1 cellular context compared by ENCODE assay signal in the genomic region with DNA sequence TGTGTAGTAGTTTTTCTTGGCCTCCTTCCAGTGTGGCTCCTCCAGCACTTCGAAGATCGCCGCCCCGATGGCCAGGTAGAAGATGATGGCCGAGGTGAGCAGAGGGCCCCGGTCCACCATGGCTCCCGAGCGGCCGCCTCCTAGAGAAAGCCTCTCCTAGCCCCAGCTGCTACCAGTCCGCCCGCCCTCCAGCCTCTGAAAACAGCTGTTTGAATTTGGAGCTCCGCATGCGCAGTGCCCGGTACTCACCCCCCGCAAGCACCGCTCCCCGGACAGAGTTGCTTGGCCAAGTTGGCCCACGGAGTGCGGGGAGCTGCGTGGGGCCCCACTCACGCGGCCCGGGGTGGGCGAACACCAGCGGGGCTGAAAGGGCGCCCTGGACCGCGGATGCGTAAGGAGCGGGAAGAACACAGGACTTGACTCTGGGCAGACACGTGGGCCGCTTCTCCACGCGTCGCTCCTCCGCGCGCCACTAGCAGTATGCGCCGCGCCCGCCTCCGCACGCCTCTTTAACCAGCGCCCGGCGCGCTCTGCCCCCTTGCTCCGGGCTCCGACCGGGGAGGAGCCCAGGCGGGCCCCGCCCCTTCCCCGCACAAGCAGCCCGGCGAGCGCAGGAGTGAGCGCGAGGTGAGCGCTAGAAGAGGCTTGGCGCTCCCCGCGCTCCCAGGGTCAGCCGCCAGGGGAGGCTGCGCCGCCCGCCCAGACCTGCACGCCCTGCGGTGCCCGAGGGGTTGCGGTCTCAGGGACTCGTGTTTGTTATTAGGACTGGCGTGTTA.
TF ChIP-seq lines count a peak whose summit lies in the region.

A gene with protein sequence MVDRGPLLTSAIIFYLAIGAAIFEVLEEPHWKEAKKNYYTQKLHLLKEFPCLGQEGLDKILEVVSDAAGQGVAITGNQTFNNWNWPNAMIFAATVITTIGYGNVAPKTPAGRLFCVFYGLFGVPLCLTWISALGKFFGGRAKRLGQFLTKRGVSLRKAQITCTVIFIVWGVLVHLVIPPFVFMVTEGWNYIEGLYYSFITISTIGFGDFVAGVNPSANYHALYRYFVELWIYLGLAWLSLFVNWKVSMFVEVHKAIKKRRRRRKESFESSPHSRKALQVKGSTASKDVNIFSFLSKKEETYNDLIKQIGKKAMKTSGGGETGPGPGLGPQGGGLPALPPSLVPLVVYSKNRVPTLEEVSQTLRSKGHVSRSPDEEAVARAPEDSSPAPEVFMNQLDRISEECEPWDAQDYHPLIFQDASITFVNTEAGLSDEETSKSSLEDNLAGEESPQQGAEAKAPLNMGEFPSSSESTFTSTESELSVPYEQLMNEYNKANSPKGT (minus strand): TSS at position 484 of the 776 bp plus-strand sequence. CDS start 364 bp downstream, at position 120.

TF ChIP-seq in K562, 482 proteins besides CTCF, POLR2A, EP300 and RAD21 (continued from another document and continues in another):
- no peak for TF ChIP-seq ELK3 (CRISPR knock-in tag; IDR thresholded peaks at IDR 0.05)
- no peak for TF ChIP-seq NCOA4 (IDR thresholded peaks at IDR 0.05; ENCODE audit: partially characterized antibody)
- TF ChIP-seq BRCA1 (IDR thresholded peaks at IDR 0.05), result no peak
- no peak for TF ChIP-seq BRCA1 (CRISPR knock-in tag; IDR thresholded peaks at IDR 0.05)
- TF ChIP-seq ZNF146 (CRISPR knock-in tag; IDR thresholded peaks at IDR 0.05; ENCODE audit: unreplicated experiment), result no peak
- TF ChIP-seq, protein P1, sequence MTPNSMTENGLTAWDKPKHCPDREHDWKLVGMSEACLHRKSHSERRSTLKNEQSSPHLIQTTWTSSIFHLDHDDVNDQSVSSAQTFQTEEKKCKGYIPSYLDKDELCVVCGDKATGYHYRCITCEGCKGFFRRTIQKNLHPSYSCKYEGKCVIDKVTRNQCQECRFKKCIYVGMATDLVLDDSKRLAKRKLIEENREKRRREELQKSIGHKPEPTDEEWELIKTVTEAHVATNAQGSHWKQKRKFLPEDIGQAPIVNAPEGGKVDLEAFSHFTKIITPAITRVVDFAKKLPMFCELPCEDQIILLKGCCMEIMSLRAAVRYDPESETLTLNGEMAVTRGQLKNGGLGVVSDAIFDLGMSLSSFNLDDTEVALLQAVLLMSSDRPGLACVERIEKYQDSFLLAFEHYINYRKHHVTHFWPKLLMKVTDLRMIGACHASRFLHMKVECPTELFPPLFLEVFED (CRISPR knock-in tag; conservative IDR thresholded peaks at IDR 0.05), result no peak; the same call in 1 of the 2 replicates
- peak; percentile 78 for TF ChIP-seq PRPF4 (IDR thresholded peaks at IDR 0.05; ENCODE audit: insufficient read depth, low read depth, low read length, poor library complexity, severe bottlenecking)
- no peak for TF ChIP-seq ZNF586 (CRISPR knock-in tag; conservative IDR thresholded peaks at IDR 0.05)
- TF ChIP-seq ATF7 (IDR thresholded peaks at IDR 0.05), result peak; percentile 86
- TF ChIP-seq CREB1 (IDR thresholded peaks at IDR 0.05), result peak; percentile 94
- peak; percentile 92 for TF ChIP-seq CREB1 (CRISPR knock-in tag; IDR thresholded peaks at IDR 0.05)
- TF ChIP-seq POLR2AphosphoS5 (IDR thresholded peaks at IDR 0.05; ENCODE audit: control insufficient read depth, insufficient read depth, low read depth, low read length), result peak; percentile 68; the same call in 1 of the 2 replicates
- TF ChIP-seq GABPB1 (CRISPR knock-in tag; IDR thresholded peaks at IDR 0.05), result peak; percentile 77
- TF ChIP-seq, protein P2, sequence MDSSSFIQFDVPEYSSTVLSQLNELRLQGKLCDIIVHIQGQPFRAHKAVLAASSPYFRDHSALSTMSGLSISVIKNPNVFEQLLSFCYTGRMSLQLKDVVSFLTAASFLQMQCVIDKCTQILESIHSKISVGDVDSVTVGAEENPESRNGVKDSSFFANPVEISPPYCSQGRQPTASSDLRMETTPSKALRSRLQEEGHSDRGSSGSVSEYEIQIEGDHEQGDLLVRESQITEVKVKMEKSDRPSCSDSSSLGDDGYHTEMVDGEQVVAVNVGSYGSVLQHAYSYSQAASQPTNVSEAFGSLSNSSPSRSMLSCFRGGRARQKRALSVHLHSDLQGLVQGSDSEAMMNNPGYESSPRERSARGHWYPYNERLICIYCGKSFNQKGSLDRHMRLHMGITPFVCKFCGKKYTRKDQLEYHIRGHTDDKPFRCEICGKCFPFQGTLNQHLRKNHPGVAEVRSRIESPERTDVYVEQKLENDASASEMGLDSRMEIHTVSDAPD (CRISPR knock-in tag; IDR thresholded peaks at IDR 0.05), result no peak
- TF ChIP-seq ZNF239 (CRISPR knock-in tag; IDR thresholded peaks at IDR 0.05), result no peak
- TF ChIP-seq C11orf30 (IDR thresholded peaks at IDR 0.05; ENCODE audit: low read depth), result peak; percentile 71
- peak; percentile 37; the same call in 1 of the 2 replicates for TF ChIP-seq MYNN (IDR thresholded peaks at IDR 0.05)
- TF ChIP-seq MYNN (CRISPR knock-in tag; IDR thresholded peaks at IDR 0.05), result no peak
- peak; percentile 45; the same call in 1 of the 2 replicates for TF ChIP-seq ZBTB7A (IDR thresholded peaks at IDR 0.05; ENCODE audit: borderline replicate concordance, control insufficient read depth, low read depth, low read length)
- no peak for TF ChIP-seq TSC22D4 (tag; IDR thresholded peaks at IDR 0.05)
- TF ChIP-seq, protein P3, sequence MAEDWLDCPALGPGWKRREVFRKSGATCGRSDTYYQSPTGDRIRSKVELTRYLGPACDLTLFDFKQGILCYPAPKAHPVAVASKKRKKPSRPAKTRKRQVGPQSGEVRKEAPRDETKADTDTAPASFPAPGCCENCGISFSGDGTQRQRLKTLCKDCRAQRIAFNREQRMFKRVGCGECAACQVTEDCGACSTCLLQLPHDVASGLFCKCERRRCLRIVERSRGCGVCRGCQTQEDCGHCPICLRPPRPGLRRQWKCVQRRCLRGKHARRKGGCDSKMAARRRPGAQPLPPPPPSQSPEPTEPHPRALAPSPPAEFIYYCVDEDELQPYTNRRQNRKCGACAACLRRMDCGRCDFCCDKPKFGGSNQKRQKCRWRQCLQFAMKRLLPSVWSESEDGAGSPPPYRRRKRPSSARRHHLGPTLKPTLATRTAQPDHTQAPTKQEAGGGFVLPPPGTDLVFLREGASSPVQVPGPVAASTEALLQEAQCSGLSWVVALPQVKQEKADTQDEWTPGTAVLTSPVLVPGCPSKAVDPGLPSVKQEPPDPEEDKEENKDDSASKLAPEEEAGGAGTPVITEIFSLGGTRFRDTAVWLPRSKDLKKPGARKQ (CRISPR knock-in tag; IDR thresholded peaks at IDR 0.05), result no peak
- TF ChIP-seq THRA (IDR thresholded peaks at IDR 0.05), result no peak
- TF ChIP-seq KLF13 (tag; IDR thresholded peaks at IDR 0.05; ENCODE audit: borderline replicate concordance, low read depth), result peak; percentile 18; the same call in 1 of the 2 replicates
- no peak for TF ChIP-seq ELF4 (CRISPR knock-in tag; IDR thresholded peaks at IDR 0.05)
- TF ChIP-seq, protein P4, sequence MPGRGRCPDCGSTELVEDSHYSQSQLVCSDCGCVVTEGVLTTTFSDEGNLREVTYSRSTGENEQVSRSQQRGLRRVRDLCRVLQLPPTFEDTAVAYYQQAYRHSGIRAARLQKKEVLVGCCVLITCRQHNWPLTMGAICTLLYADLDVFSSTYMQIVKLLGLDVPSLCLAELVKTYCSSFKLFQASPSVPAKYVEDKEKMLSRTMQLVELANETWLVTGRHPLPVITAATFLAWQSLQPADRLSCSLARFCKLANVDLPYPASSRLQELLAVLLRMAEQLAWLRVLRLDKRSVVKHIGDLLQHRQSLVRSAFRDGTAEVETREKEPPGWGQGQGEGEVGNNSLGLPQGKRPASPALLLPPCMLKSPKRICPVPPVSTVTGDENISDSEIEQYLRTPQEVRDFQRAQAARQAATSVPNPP (IDR thresholded peaks at IDR 0.05; ENCODE audit: borderline replicate concordance, insufficient read depth, insufficient read length), result no peak
- peak; percentile 53 for TF ChIP-seq RBBP5 (IDR thresholded peaks at IDR 0.05; ENCODE audit: borderline replicate concordance, insufficient read depth, low read length, poor library complexity, severe bottlenecking)
- no peak for TF ChIP-seq PCBP2 (IDR thresholded peaks at IDR 0.05; ENCODE audit: low read depth, low read length, poor library complexity, severe bottlenecking)
- TF ChIP-seq MEF2A (IDR thresholded peaks at IDR 0.05; ENCODE audit: control insufficient read depth, low read depth, low read length), result no peak
- TF ChIP-seq ZNF174 (CRISPR knock-in tag; IDR thresholded peaks at IDR 0.05), result no peak
- TF ChIP-seq, protein P5, sequence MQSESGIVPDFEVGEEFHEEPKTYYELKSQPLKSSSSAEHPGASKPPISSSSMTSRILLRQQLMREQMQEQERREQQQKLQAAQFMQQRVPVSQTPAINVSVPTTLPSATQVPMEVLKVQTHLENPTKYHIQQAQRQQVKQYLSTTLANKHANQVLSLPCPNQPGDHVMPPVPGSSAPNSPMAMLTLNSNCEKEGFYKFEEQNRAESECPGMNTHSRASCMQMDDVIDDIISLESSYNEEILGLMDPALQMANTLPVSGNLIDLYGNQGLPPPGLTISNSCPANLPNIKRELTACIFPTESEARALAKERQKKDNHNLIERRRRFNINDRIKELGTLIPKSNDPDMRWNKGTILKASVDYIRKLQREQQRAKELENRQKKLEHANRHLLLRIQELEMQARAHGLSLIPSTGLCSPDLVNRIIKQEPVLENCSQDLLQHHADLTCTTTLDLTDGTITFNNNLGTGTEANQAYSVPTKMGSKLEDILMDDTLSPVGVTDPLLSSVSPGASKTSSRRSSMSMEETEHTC (IDR thresholded peaks at IDR 0.05), result no peak
- TF ChIP-seq HNRNPH1 (optimal IDR thresholded peaks at IDR 0.05; ENCODE audit: low read depth, low read length), result no peak
- no peak for TF ChIP-seq ZNF436 (CRISPR knock-in tag; IDR thresholded peaks at IDR 0.05)
- TF ChIP-seq SNIP1 (IDR thresholded peaks at IDR 0.05; ENCODE audit: low read depth), result no peak
- TF ChIP-seq ZC3H4 (CRISPR knock-in tag; IDR thresholded peaks at IDR 0.05; ENCODE audit: borderline replicate concordance), result no peak
- TF ChIP-seq, protein P6, sequence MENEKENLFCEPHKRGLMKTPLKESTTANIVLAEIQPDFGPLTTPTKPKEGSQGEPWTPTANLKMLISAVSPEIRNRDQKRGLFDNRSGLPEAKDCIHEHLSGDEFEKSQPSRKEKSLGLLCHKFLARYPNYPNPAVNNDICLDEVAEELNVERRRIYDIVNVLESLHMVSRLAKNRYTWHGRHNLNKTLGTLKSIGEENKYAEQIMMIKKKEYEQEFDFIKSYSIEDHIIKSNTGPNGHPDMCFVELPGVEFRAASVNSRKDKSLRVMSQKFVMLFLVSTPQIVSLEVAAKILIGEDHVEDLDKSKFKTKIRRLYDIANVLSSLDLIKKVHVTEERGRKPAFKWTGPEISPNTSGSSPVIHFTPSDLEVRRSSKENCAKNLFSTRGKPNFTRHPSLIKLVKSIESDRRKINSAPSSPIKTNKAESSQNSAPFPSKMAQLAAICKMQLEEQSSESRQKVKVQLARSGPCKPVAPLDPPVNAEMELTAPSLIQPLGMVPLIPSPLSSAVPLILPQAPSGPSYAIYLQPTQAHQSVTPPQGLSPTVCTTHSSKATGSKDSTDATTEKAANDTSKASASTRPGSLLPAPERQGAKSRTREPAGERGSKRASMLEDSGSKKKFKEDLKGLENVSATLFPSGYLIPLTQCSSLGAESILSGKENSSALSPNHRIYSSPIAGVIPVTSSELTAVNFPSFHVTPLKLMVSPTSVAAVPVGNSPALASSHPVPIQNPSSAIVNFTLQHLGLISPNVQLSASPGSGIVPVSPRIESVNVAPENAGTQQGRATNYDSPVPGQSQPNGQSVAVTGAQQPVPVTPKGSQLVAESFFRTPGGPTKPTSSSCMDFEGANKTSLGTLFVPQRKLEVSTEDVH (IDR thresholded peaks at IDR 0.05; ENCODE audit: low read depth, partially characterized antibody), result peak; percentile 67
- TF ChIP-seq HOMEZ (CRISPR knock-in tag; IDR thresholded peaks at IDR 0.05), result no peak
- TF ChIP-seq ZBED1 (IDR thresholded peaks at IDR 0.05), result no peak
- no peak for TF ChIP-seq FOXO4 (CRISPR knock-in tag; IDR thresholded peaks at IDR 0.05)
- TF ChIP-seq MXI1 (IDR thresholded peaks at IDR 0.05; ENCODE audit: low read depth, low read length), result peak; percentile 95
- no peak for TF ChIP-seq HNRNPK (IDR thresholded peaks at IDR 0.05; ENCODE audit: low read depth, low read length, poor library complexity, severe bottlenecking)
